ENCODE assay signal across 8 cellular contexts in genomic region chr15:84714816-84715215, GRCh38. TPM values are rescaled to one million over a fixed set of nuclear protein-coding genes. Genes with fewer than 3 reads are reported as not detected.
DNase-seq lines count a peak whose midpoint lies in the region; ATAC-seq, FAIRE-seq and TF ChIP-seq lines count a peak whose summit lies in the region.

No MANE protein-coding gene starts in this region.

- peak; percentile 18 for FAIRE-seq in GM12878 (lab: Jason Lieb, UNC)

- H3K79me1 ChIP-seq in neuronal stem cell (ENCODE audit: low read depth, low read length) = no peaks in the 10 kb centered on the region

- H3K79me2 ChIP-seq in GM12878 (ENCODE audit: control insufficient read depth, insufficient read depth, low read length) = peaks cover 51% of the 10 kb centered on the region

- ATAC-seq in left cardiac atrium = no peak
- no peak for ATAC-seq in GM12878
- ATAC-seq in HG02798 (IDR thresholded peaks at IDR 0.05; ENCODE audit: poor library complexity, unreplicated experiment) = no peak

- H2BK15ac ChIP-seq in neuronal stem cell (ENCODE audit: low read length) = no peak overlapping the region

- no peak overlapping the region for H3K14ac ChIP-seq in neuronal stem cell (ENCODE audit: low read length)

- no peak for TF ChIP-seq POLR2A in GM12878 (IDR thresholded peaks at IDR 0.05; ENCODE audit: low read depth, low read length)

- DNase-seq in right atrium auricular region (ENCODE audit: low spot score) = no peak
- DNase-seq in left cardiac atrium = no peak
- no peak for DNase-seq in GM12878 (ENCODE audit: low read depth, low spot score)
- DNase-seq in NCI-H2171 (lab: John Stamatoyannopoulos, UW) = no peak
- DNase-seq in NCI-H2196 (lab: John Stamatoyannopoulos, UW; ENCODE audit: unreplicated experiment) = no peak
- DNase-seq in neuronal stem cell (ENCODE audit: low spot score) = no peak

- no peak overlapping the region for H2BK12ac ChIP-seq in neuronal stem cell (ENCODE audit: low read length)

- H3K9ac ChIP-seq in GM12878 (ENCODE audit: control insufficient read depth, insufficient read depth, low read length) (peak overlapping the region; percentile 97), neuronal stem cell (ENCODE audit: low read depth, low read length, poor library complexity) (no peak overlapping the region)

- H3K4me2 ChIP-seq in GM12878 (ENCODE audit: control insufficient read depth, insufficient read depth) = peak overlapping the region; percentile 87
- H3K4me2 ChIP-seq in neuronal stem cell (ENCODE audit: insufficient read depth, low read length, poor library complexity, severe bottlenecking) = no peak overlapping the region

- no peak overlapping the region for H2BK5ac ChIP-seq in neuronal stem cell (ENCODE audit: low read length)

- H3K23ac ChIP-seq in neuronal stem cell (ENCODE audit: low read depth, low read length, poor library complexity) = no peak overlapping the region

- H3K27ac ChIP-seq in right atrium auricular region = peak overlapping the region; percentile 93 to 94
- peak overlapping the region; percentile 87; the same call in 1 of the 2 replicates for H3K27ac ChIP-seq in GM12878 (ENCODE audit: control insufficient read depth, insufficient read depth)
- no peak overlapping the region for H3K27ac ChIP-seq in mesodermal cell (ENCODE audit: low read depth, low read length, severe bottlenecking)
- no peak overlapping the region for H3K27ac ChIP-seq in neuronal stem cell (replicated peaks; ENCODE audit: low read length)

- intact Hi-C loops in left cardiac atrium (cut with DNase I) (loop anchor here (10.0 kb wide), 1 partner anchor 60 kb away; the partner anchor contains the start of genes NMB (in 2 of the 2) and WDR73 (in 2 of the 2)), GM12878 (cut with micrococcal nuclease; ENCODE audit: unreplicated experiment) (loop anchor here (1.0 kb wide), 1 partner anchor 61 kb away; the partner anchor contains the start of gene WDR73)

- no TSS peak for BruUV-seq in GM12878 (replicated peaks; lab: Mats Ljungman, UMichigan)

- no peak overlapping the region for H2AK5ac ChIP-seq in neuronal stem cell (ENCODE audit: low read depth, low read length)

- no peak overlapping the region for H3K18ac ChIP-seq in neuronal stem cell (ENCODE audit: low read length)

- no peak overlapping the region for H2BK120ac ChIP-seq in neuronal stem cell (ENCODE audit: low read depth, low read length)

- no peak overlapping the region for H4K8ac ChIP-seq in neuronal stem cell (ENCODE audit: low read depth, low read length)

- H3K4ac ChIP-seq in neuronal stem cell (ENCODE audit: low read length) = no peak overlapping the region

- H3K9me3 ChIP-seq in right atrium auricular region (no peaks in the 10 kb centered on the region), GM12878 (replicated peaks; ENCODE audit: control insufficient read depth, insufficient read depth, low read length) (peaks cover 8% of the 10 kb centered on the region; the same call in 2 of the 3 replicates), mesodermal cell (ENCODE audit: control insufficient read depth, low read length) (no peaks in the 10 kb centered on the region), neuronal stem cell (replicated peaks in 1 of 2; ENCODE audit: control insufficient read depth in 2 of 2, insufficient read depth in 1 of 2, low read depth in 1 of 2, low read length in 2 of 2) (peaks cover 0 to 4% of the 10 kb centered on the region in 2 donors)

- no peak for TF ChIP-seq CTCF in right atrium auricular region (IDR thresholded peaks at IDR 0.05)
- no peak for TF ChIP-seq CTCF in GM12878 (IDR thresholded peaks at IDR 0.05 in 2 of 3, conservative IDR thresholded peaks at IDR 0.05 in 1 of 3; ENCODE audit: control insufficient read depth in 2 of 3, extremely low read depth in 1 of 3, insufficient read depth in 1 of 3, low read depth in 3 of 3, low read length in 3 of 3)

- 56% methylated on average over 3 of the region's 3 CpGs for WGBS in GM12878 (ENCODE audit: insufficient coverage, insufficient replicate concordance, low lambda C conversion rate, missing lambda C conversion rate)
- no CpG with 5 or more reads among the region's 3 CpGs for WGBS in mesodermal cell (ENCODE audit: insufficient coverage in 2 of 2), 2 experiments
- no CpG with 5 or more reads among the region's 3 CpGs for WGBS in neuronal stem cell (ENCODE audit: extremely low coverage in 2 of 2, insufficient read length in 2 of 2, insufficient replicate concordance in 1 of 2), 2 donors

- H3K27me3 ChIP-seq in right atrium auricular region (no peaks in the 10 kb centered on the region), GM12878 (replicated peaks in 1 of 2; ENCODE audit: control insufficient read depth in 2 of 2, insufficient read depth in 2 of 2, low read length in 1 of 2) (no peaks in the 10 kb centered on the region), neuronal stem cell (ENCODE audit: control insufficient read depth in 3 of 3, insufficient read depth in 3 of 3, low read depth in 1 of 3, low read length in 3 of 3) (no peaks in the 10 kb centered on the region)

- RAD21 ChIA-PET in GM12878 (lab: Charles Lee; ENCODE audit: unreplicated experiment) = interaction anchor here (0.6 to 5.7 kb wide), 7 partner anchors 20 to 213 kb away, joined by 3 to 53 read pairs (median 4); no protein-coding TSS in a partner anchor

- H4K20me1 ChIP-seq in GM12878 (ENCODE audit: control insufficient read depth, insufficient read depth) = no peaks in the 10 kb centered on the region

- SMC1A ChIA-PET in GM12878 (lab: Charles Lee; ENCODE audit: uncharacterized antibody, unreplicated experiment) = interaction anchor here (0.8 to 5.7 kb wide), 8 partner anchors 17 to 1048 kb away, joined by 3 to 60 read pairs (median 4); no protein-coding TSS in a partner anchor

- TF ChIP-seq EP300 in GM12878 (IDR thresholded peaks at IDR 0.05; ENCODE audit: borderline replicate concordance in 1 of 2, control insufficient read depth in 1 of 2, low read depth in 2 of 2, low read length in 2 of 2) = no peak

- in situ Hi-C loops in GM12878 (cut with MboI) = no loop called here

- H3K4me1 ChIP-seq in right atrium auricular region (peaks cover 0 to 25% of the 10 kb centered on the region in 2 donors), GM12878 (ENCODE audit: control insufficient read depth, insufficient read depth, low read length) (peaks cover 20% of the 10 kb centered on the region), mesodermal cell (ENCODE audit: control insufficient read depth, insufficient read depth, low read length, poor library complexity, severe bottlenecking) (no peaks in the 10 kb centered on the region), neuronal stem cell (ENCODE audit: control insufficient read depth in 2 of 2, insufficient read depth in 1 of 2, low read depth in 1 of 2, low read length in 2 of 2) (peaks cover 0 to 5% of the 10 kb centered on the region in 2 donors)

- H3K36me3 ChIP-seq in right atrium auricular region (peaks cover 18% of the 10 kb centered on the region), GM12878 (ENCODE audit: control insufficient read depth in 2 of 2, insufficient read depth in 2 of 2, low read length in 1 of 2) (peaks cover 0 to 9% of the 10 kb centered on the region in 2 experiments; a peak in 3 of 4 replicates), mesodermal cell (ENCODE audit: control insufficient read depth, insufficient read depth, low read length) (peaks cover 38% of the 10 kb centered on the region), neuronal stem cell (replicated peaks in 1 of 2; ENCODE audit: control insufficient read depth in 2 of 2, insufficient read depth in 2 of 2, low read length in 2 of 2) (peaks cover 3 to 36% of the 10 kb centered on the region in 2 donors)

- TF ChIP-seq RAD21 in GM12878 (IDR thresholded peaks at IDR 0.05; ENCODE audit: insufficient read depth, low read depth, low read length) = no peak

- POLR2A ChIA-PET in GM12878 (lab: Charles Lee) = interaction anchor here (0.5 to 4.1 kb wide), 6 partner anchors 14 to 83 kb away, joined by 3 to 27 read pairs (median 5); no protein-coding TSS in a partner anchor

- no peak overlapping the region for H4K91ac ChIP-seq in neuronal stem cell (ENCODE audit: low read depth, low read length, poor library complexity)

- no peak overlapping the region for H2AFZ ChIP-seq in GM12878 (ENCODE audit: control insufficient read depth, low read depth, low read length)
- no peak overlapping the region for H2AFZ ChIP-seq in neuronal stem cell (ENCODE audit: low read length)

- CTCF ChIA-PET in GM12878 (lab: Yijun Ruan, JAX) = interaction anchor here (0.9 to 5.2 kb wide), 5 partner anchors 19 to 214 kb away, joined by 3 to 35 read pairs (median 3); no protein-coding TSS in a partner anchor

- H3K4me3 ChIP-seq in right atrium auricular region = peak overlapping the region; percentile 80 to 91
- H3K4me3 ChIP-seq in GM12878 = peak overlapping the region; percentile 70
- peak overlapping the region; percentile 97 for H3K4me3 ChIP-seq in mesodermal cell (ENCODE audit: extremely low read depth, insufficient read depth, low read length, poor library complexity, severe bottlenecking)
- H3K4me3 ChIP-seq in neuronal stem cell (ENCODE audit: low read length in 2 of 2) = peak overlapping the region in 1 of 2 donors; percentile 82

RNA-seq across cellular contexts. Expression of gene SEC11A, which starts 1.1 kb away (rescaled TPM):
- total RNA-seq in right atrium auricular region (10 to 100 TPM; 79.7 to 81.2 TPM), left cardiac atrium (100 to 1,000 TPM in 1 of 2 donors, 10 to 100 TPM in 1; 98.1 to 104 TPM), GM12878 (2014; rRNA removed) (99.2 and 137 TPM in 2 replicates), GM12878 (2014; rRNA removed; fragmentation: Illumina TruSeq; extraction: Trizol) (137 and 141 TPM in 2 replicates), GM12878 (2021) (106 and 109 TPM in 2 replicates)
- total RNA-seq in GM12878 (2013; cell fraction: nucleolus; rRNA removed) = 39.4 and 44.8 TPM in 2 replicates
- 96.8 TPM for polyA plus RNA-seq in GM12878 (2011; ENCODE audit: low read depth)
- polyA plus RNA-seq in GM12878 (2011; rRNA removed) (145 and 237 TPM in 2 replicates), GM12878 (2014; fragmentation: Illumina TruSeq; extraction: Trizol) (153 and 210 TPM in 2 replicates), GM12878 (2014; fragmentation: Nextera tagmentation; extraction: Ambion mirVana) (100 to 1,000 TPM; 132 to 152 TPM), GM12878 (2014; rRNA removed) (149 and 159 TPM in 2 replicates), GM12878 (2016; fragmentation: Nextera tagmentation; extraction: Ambion mirVana) (100 to 1,000 TPM; 131 to 147 TPM)
- 45.3 and 45.6 TPM in 2 replicates for polyA plus RNA-seq in GM12878 (2011; cell fraction: cytosol; rRNA removed)
- polyA plus RNA-seq in GM12878 (2011; cell fraction: nucleus; rRNA removed) = 28.1 and 37.8 TPM in 2 replicates
- polyA plus RNA-seq in GM12878 (2012) = 129 and 139 TPM in 2 replicates
- 46.0 and 48.4 TPM in 2 replicates for polyA minus RNA-seq in GM12878 (2011; rRNA and poly(A)+ RNA removed)
- 20.2 and 26.7 TPM in 2 replicates for polyA minus RNA-seq in GM12878 (2011; cell fraction: cytosol; rRNA and poly(A)+ RNA removed)
- polyA minus RNA-seq in GM12878 (2011; cell fraction: nucleus; rRNA and poly(A)+ RNA removed) = 8.8 and 13.1 TPM in 2 replicates
- 206 TPM for polyA plus RNA-seq in mesodermal cell (2013, experiment 1 of 2)
- 212 TPM for polyA plus RNA-seq in mesodermal cell (2013, experiment 2 of 2)
- 292 TPM for polyA plus RNA-seq in neuronal stem cell (2013, experiment 1 of 2)
- 291 TPM for polyA plus RNA-seq in neuronal stem cell (2013, experiment 2 of 2)

RNA-seq across cellular contexts. Expression of gene ZNF592, which starts 33.6 kb away (rescaled TPM):
- 10 to 100 TPM in 1 of 2 donors, 1 to 10 TPM in 1; 9.7 to 18.4 TPM for total RNA-seq in right atrium auricular region
- 10 to 100 TPM; 17.0 to 19.3 TPM for total RNA-seq in left cardiac atrium
- 28.8 and 30.6 TPM in 2 replicates for total RNA-seq in GM12878 (2013; cell fraction: nucleolus; rRNA removed)
- 6.7 and 8.2 TPM in 2 replicates for total RNA-seq in GM12878 (2014; rRNA removed)
- 7.0 and 7.8 TPM in 2 replicates for total RNA-seq in GM12878 (2014; rRNA removed; fragmentation: Illumina TruSeq; extraction: Trizol)
- total RNA-seq in GM12878 (2021) = 20.3 and 23.7 TPM in 2 replicates
- 6.0 TPM for polyA plus RNA-seq in GM12878 (2011; ENCODE audit: low read depth)
- polyA plus RNA-seq in GM12878 (2011; rRNA removed) = 3.5 and 6.9 TPM in 2 replicates
- polyA plus RNA-seq in GM12878 (2011; cell fraction: cytosol; rRNA removed) = 9.1 and 10.4 TPM in 2 replicates
- 18.4 and 19.5 TPM in 2 replicates for polyA plus RNA-seq in GM12878 (2011; cell fraction: nucleus; rRNA removed)
- polyA plus RNA-seq in GM12878 (2012) = 8.6 and 9.8 TPM in 2 replicates
- 10.9 and 14.4 TPM in 2 replicates for polyA plus RNA-seq in GM12878 (2014; fragmentation: Illumina TruSeq; extraction: Trizol)
- polyA plus RNA-seq in GM12878 (2014; fragmentation: Nextera tagmentation; extraction: Ambion mirVana) = 1 to 10 TPM in 1 of 2 experiments, under 1 TPM in 1; 0.95 to 1.3 TPM
- 13.5 and 16.0 TPM in 2 replicates for polyA plus RNA-seq in GM12878 (2014; rRNA removed)
- 10 to 100 TPM in 1 of 2 experiments, 1 to 10 TPM in 1; 9.0 to 10.7 TPM for polyA plus RNA-seq in GM12878 (2016; fragmentation: Nextera tagmentation; extraction: Ambion mirVana)
- polyA minus RNA-seq in GM12878 (2011; rRNA and poly(A)+ RNA removed) = 9.6 and 12.7 TPM in 2 replicates
- polyA minus RNA-seq in GM12878 (2011; cell fraction: cytosol; rRNA and poly(A)+ RNA removed) = 7.6 and 8.3 TPM in 2 replicates
- 6.0 and 12.9 TPM in 2 replicates for polyA minus RNA-seq in GM12878 (2011; cell fraction: nucleus; rRNA and poly(A)+ RNA removed)
- polyA plus RNA-seq in mesodermal cell (2013, experiment 1 of 2) = 18.8 TPM
- 15.8 TPM for polyA plus RNA-seq in mesodermal cell (2013, experiment 2 of 2)
- 9.5 TPM for polyA plus RNA-seq in neuronal stem cell (2013, experiment 1 of 2)
- polyA plus RNA-seq in neuronal stem cell (2013, experiment 2 of 2) = 9.8 TPM

RNA-seq across cellular contexts. Expression of gene NMB, which starts 56.8 kb away (rescaled TPM):
- 1 to 10 TPM; 1.0 to 6.3 TPM for total RNA-seq in right atrium auricular region
- 10 to 100 TPM; 14.7 to 31.6 TPM for total RNA-seq in left cardiac atrium
- total RNA-seq in GM12878 (2013; cell fraction: nucleolus; rRNA removed) = 0.73 TPM in 1 of 2 replicates, not detected in the other
- total RNA-seq in GM12878 (2014; rRNA removed) = 2.5 and 4.1 TPM in 2 replicates
- 0.67 and 1.8 TPM in 2 replicates for total RNA-seq in GM12878 (2014; rRNA removed; fragmentation: Illumina TruSeq; extraction: Trizol)
- total RNA-seq in GM12878 (2021) = 1.3 and 2.8 TPM in 2 replicates
- not detected for polyA plus RNA-seq in GM12878 (2011; ENCODE audit: low read depth)
- polyA plus RNA-seq in GM12878 (2011; rRNA removed) = 0.62 and 0.76 TPM in 2 replicates
- polyA plus RNA-seq in GM12878 (2011; cell fraction: cytosol; rRNA removed) = 0.79 and 1.3 TPM in 2 replicates
- polyA plus RNA-seq in GM12878 (2011; cell fraction: nucleus; rRNA removed) = 0.85 and 0.97 TPM in 2 replicates
- polyA plus RNA-seq in GM12878 (2012) = 1.0 and 1.7 TPM in 2 replicates
- 0.76 and 0.81 TPM in 2 replicates for polyA plus RNA-seq in GM12878 (2014; fragmentation: Illumina TruSeq; extraction: Trizol)
- under 1 TPM; 0.32 to 0.91 TPM for polyA plus RNA-seq in GM12878 (2014; fragmentation: Nextera tagmentation; extraction: Ambion mirVana)
- 2.9 and 3.6 TPM in 2 replicates for polyA plus RNA-seq in GM12878 (2014; rRNA removed)
- polyA plus RNA-seq in GM12878 (2016; fragmentation: Nextera tagmentation; extraction: Ambion mirVana) = 1 to 10 TPM; 2.2 to 2.7 TPM
- polyA minus RNA-seq in GM12878 (2011; rRNA and poly(A)+ RNA removed) = 0.26 TPM in 1 of 2 replicates, not detected in the other
- polyA minus RNA-seq in GM12878 (2011; cell fraction: cytosol; rRNA and poly(A)+ RNA removed) = not detected in 2 replicates
- 0.24 TPM in 1 of 2 replicates, not detected in the other for polyA minus RNA-seq in GM12878 (2011; cell fraction: nucleus; rRNA and poly(A)+ RNA removed)
- polyA plus RNA-seq in mesodermal cell (2013, experiment 1 of 2) = 9.7 TPM
- 9.4 TPM for polyA plus RNA-seq in mesodermal cell (2013, experiment 2 of 2)
- 7.4 TPM for polyA plus RNA-seq in neuronal stem cell (2013, experiment 1 of 2)
- polyA plus RNA-seq in neuronal stem cell (2013, experiment 2 of 2) = 6.4 TPM

Comparison
In these comparisons a context has a peak if more than half of its experiments do, and no peak if none do; other contexts are left out.
1. H3K27ac ChIP-seq: peak in right atrium auricular region (2 of 2) and GM12878 (single experiment); none in mesodermal cell (single experiment) and neuronal stem cell (single experiment).